In genomic region chr15:90192961-90193786, GRCh38 we compare ENCODE assay signal across 8 cellular contexts. TPM values are rescaled to one million over a fixed set of nuclear protein-coding genes. Genes with fewer than 3 reads are reported as not detected.
DNase-seq lines count a peak whose midpoint lies in the region; ATAC-seq and TF ChIP-seq lines count a peak whose summit lies in the region.

No MANE protein-coding gene starts in this region.

- CTCF ChIA-PET in RWPE1 (lab: Yijun Ruan, JAX), result no interaction called here
- CTCF ChIA-PET in GM10248 (lab: Yijun Ruan, JAX), result interaction anchor here (1.6 to 4.9 kb wide), 3 partner anchors 7 to 31 kb away, joined by 3 to 22 read pairs (median 9); partner anchors contain the start of gene SEMA4B

- intact Hi-C loops in sciatic nerve (cut with DNase I), result no loop called here

- ATAC-seq in foreskin keratinocyte (no peak), sciatic nerve (peak; percentile 5), HG03457 (IDR thresholded peaks at IDR 0.05; ENCODE audit: unreplicated experiment) (no peak), GM21723 (IDR thresholded peaks at IDR 0.05; ENCODE audit: unreplicated experiment) (no peak)

- TF ChIP-seq CTCF in RWPE1 (conservative IDR thresholded peaks at IDR 0.05; ENCODE audit: low read depth) (no peak), foreskin keratinocyte (conservative IDR thresholded peaks at IDR 0.05) (no peak), GM10248 (IDR thresholded peaks at IDR 0.05; ENCODE audit: control extremely low read depth, extremely low read depth, low read depth, missing control alignments) (no peak)

- H3K4me1 ChIP-seq in foreskin keratinocyte, result peaks cover 44% of the 10 kb centered on the region

- DNase-seq in GDM1 (lab: John Stamatoyannopoulos, UW), result peak; percentile 83
- no peak for DNase-seq in RWPE1 (ENCODE audit: low spot score)
- DNase-seq in foreskin keratinocyte, result no peak
- DNase-seq in sciatic nerve (ENCODE audit: low spot score), result no peak
- DNase-seq in GM10248 (ENCODE audit: extremely low spot score), result no peak
- no peak for DNase-seq in NCI-H1092 treated with DMSO at 0.1 percent for 48 hours (lab: John Stamatoyannopoulos, UW)

- H3K27ac ChIP-seq in RWPE1 (peak overlapping the region; percentile 98), foreskin keratinocyte (peak overlapping the region; percentile 40)

- H3K27me3 ChIP-seq in foreskin keratinocyte, result no peaks in the 10 kb centered on the region

- POLR2A ChIA-PET in RWPE1 (lab: Yijun Ruan, JAX; ENCODE audit: low non-redundant PET), result interaction anchor here (0.5 kb wide), 1 partner anchor 580 kb away, joined by 6 read pairs; no protein-coding TSS in a partner anchor
- POLR2A ChIA-PET in GM10248 (lab: Yijun Ruan, JAX), result no interaction called here

RNA-seq across cellular contexts. Expression of gene SEMA4B, which starts 8.0 kb away (rescaled TPM):
- total RNA-seq in foreskin keratinocyte (49.0 and 72.5 TPM in 2 replicates), sciatic nerve (55.9 TPM)
- polyA plus RNA-seq in foreskin keratinocyte, result 40.7 and 63.4 TPM in 2 replicates

RNA-seq across cellular contexts. Expression of gene CIB1, which starts 40.6 kb away (rescaled TPM):
- total RNA-seq in foreskin keratinocyte (59.7 and 61.2 TPM in 2 replicates), sciatic nerve (43.3 TPM)
- polyA plus RNA-seq in foreskin keratinocyte, result 124 and 151 TPM in 2 replicates

RNA-seq across cellular contexts. Expression of gene GDPGP1, which starts 40.8 kb away (rescaled TPM):
- total RNA-seq in foreskin keratinocyte, result 1.3 and 2.6 TPM in 2 replicates
- polyA plus RNA-seq in foreskin keratinocyte, result 0.60 and 1.1 TPM in 2 replicates
- 5.4 TPM for total RNA-seq in sciatic nerve

RNA-seq across cellular contexts. Expression of gene TTLL13, which starts 56.2 kb away (rescaled TPM):
- total RNA-seq in foreskin keratinocyte (0.07 TPM in 1 of 2 replicates, not detected in the other), sciatic nerve (0.71 TPM)
- not detected in 2 replicates for polyA plus RNA-seq in foreskin keratinocyte
